8 cellular contexts compared by ENCODE assay signal in the genomic region with DNA sequence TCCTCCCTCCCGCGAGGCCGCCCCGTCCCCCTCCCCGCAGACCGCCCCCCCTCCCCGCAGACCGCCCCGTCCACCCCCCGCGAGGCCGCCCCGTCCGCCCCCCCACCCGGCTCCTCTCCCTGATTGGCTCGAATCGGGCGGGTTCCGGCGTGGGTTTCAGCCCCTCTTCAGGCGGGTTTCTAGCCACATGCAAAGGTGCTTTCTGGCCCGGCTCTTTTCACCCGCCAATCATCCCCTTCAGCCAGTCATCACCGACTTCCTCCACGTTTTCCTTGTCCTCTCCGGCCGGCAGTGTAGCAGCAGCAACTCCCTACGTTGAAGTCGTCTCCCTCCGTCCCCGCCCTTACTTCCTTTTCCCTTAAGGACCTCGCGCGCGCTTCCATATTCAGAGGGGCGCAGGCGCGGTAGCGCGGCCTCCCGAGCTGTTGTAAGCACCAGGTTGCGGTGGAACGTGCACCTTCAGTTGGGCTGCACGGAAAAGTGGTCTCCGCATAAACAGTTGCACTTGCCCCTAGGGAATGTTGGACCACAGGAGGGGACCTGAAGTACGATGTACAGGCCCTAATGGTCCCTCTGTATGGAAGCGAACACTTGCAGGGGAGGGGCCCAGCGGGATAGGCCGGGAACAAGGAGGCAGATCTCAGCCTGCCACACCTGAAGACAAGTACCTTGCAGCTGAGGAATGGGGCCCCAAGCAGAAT. TPM values are rescaled to one million over a fixed set of nuclear protein-coding genes. Genes with fewer than 3 reads are reported as not detected.
DNase-seq lines count a peak whose midpoint lies in the region; ATAC-seq and TF ChIP-seq lines count a peak whose summit lies in the region.

No MANE protein-coding gene starts in this region.

- H3K79me2 ChIP-seq in smooth muscle cell (ENCODE audit: low read depth) = no peaks in the 10 kb centered on the region

- H3K4me2 ChIP-seq in smooth muscle cell = peak overlapping the region; percentile 92

- DNase-seq in AG08395 (ENCODE audit: low spot score) = peak; percentile 95
- peak; percentile 98 for DNase-seq in NCI-H2227 (lab: John Stamatoyannopoulos, UW; ENCODE audit: unreplicated experiment)
- DNase-seq in cardiac fibroblast (ENCODE audit: low read depth in 2 of 2) = peak; percentile 98 to 99
- peak; percentile 98 for DNase-seq in iPS-NIHi7 (ENCODE audit: extremely low spot score)
- peak; percentile 70 for DNase-seq in smooth muscle cell (lab: John Stamatoyannopoulos, UW; ENCODE audit: unreplicated experiment)

- H3K9ac ChIP-seq in smooth muscle cell (ENCODE audit: low read depth) = no peak overlapping the region

- peak overlapping the region; percentile 76 for H2AFZ ChIP-seq in smooth muscle cell (ENCODE audit: low read depth)

- H3K4me1 ChIP-seq in smooth muscle cell (ENCODE audit: low read depth) = peaks cover 12% of the 10 kb centered on the region

- H3K4me3 ChIP-seq in WI38 (ENCODE audit: low read depth, low read length) (peak overlapping the region; percentile 71), cardiac fibroblast (replicated peaks in 1 of 2; ENCODE audit: low read depth in 2 of 2, low read length in 2 of 2) (peak overlapping the region; percentile 76 to 78), smooth muscle cell (peak overlapping the region; percentile 73)

- H3K9me3 ChIP-seq in smooth muscle cell (replicated peaks; ENCODE audit: low read depth) = no peaks in the 10 kb centered on the region

- H3K27me3 ChIP-seq in smooth muscle cell (ENCODE audit: low read depth) = no peaks in the 10 kb centered on the region

- no peak overlapping the region for H3K27ac ChIP-seq in smooth muscle cell (ENCODE audit: low read depth)

- H4K20me1 ChIP-seq in smooth muscle cell (ENCODE audit: low read depth) = no peaks in the 10 kb centered on the region

- no peak for TF ChIP-seq CTCF in WI38 (IDR thresholded peaks at IDR 0.05; ENCODE audit: low read depth, low read length)
- TF ChIP-seq CTCF in cardiac fibroblast (IDR thresholded peaks at IDR 0.05; ENCODE audit: low read depth, low read length) = no peak
- no peak for TF ChIP-seq CTCF in smooth muscle cell (IDR thresholded peaks at IDR 0.05; ENCODE audit: borderline replicate concordance, insufficient read depth, poor library complexity, severe bottlenecking)

- no peaks in the 10 kb centered on the region for H3F3A ChIP-seq in smooth muscle cell (ENCODE audit: low read depth)

- ATAC-seq in GM18909 (IDR thresholded peaks at IDR 0.05; ENCODE audit: poor library complexity, unreplicated experiment) (peak; percentile 92), HG03159 (IDR thresholded peaks at IDR 0.05; ENCODE audit: unreplicated experiment) (peak; percentile 85)

- no peaks in the 10 kb centered on the region for H3K36me3 ChIP-seq in smooth muscle cell (ENCODE audit: low read depth)

- 2% methylated on average over 32 of the region's 49 CpGs for WGBS in smooth muscle cell (ENCODE audit: low lambda C conversion rate)

RNA-seq across cellular contexts. Expression of gene ESR2, which starts 44.6 kb away (rescaled TPM):
- 0.13 TPM in 1 of 2 replicates, not detected in the other for total RNA-seq in smooth muscle cell
- 0.12 TPM in 1 of 2 replicates, not detected in the other for polyA plus RNA-seq in smooth muscle cell

RNA-seq across cellular contexts. Expression of gene MTHFD1, which starts 49.4 kb away (rescaled TPM):
- total RNA-seq in smooth muscle cell = 12.8 and 18.2 TPM in 2 replicates
- polyA plus RNA-seq in smooth muscle cell = 23.8 and 25.4 TPM in 2 replicates
